Comparison of ENCODE assay signal across 29 cellular contexts in the genomic region with DNA sequence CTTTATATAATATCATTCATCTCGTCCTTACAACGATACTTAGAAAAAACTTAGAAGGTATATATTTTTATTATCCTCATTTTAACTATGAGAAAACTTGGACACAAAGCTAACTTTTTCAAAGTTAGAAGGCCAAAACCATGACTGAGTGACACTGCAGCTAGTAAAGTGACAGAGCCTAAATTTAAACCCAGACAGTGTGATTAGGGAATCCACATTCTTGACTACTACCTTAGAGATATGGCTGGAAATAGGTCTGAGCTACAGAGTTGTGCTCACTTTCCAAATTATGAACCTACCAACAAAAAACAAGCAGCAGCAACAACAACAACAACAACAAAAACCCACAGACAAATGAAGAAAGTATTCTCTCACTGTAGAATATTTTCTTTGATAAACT.
"Had no signal": no experiment of that assay in that cellular context is flagged by ENCODE, and none has a peak within 500 bp of the region (broad histone marks: within the 10 kb centered on the region; RNA-seq: fewer than 3 reads in every experiment).

No MANE protein-coding gene starts in this region.

- H3K4me3 ChIP-seq: adrenal gland, ascending aorta, cardiac muscle cell had no signal

- H3K4me1 ChIP-seq: ascending aorta had no signal

- H3K9me3 ChIP-seq: adrenal gland, ascending aorta had no signal

- H3K27me3 ChIP-seq: adrenal gland, ascending aorta, cardiac muscle cell had no signal

- H3K27ac ChIP-seq: adrenal gland, ascending aorta, cardiac muscle cell, VCaP had no signal

- ATAC-seq: activated CD8-positive, alpha-beta T cell treated with anti-CD3 and anti-CD28 coated beads for 36 hours had no signal

- DNase-seq: activated B cell treated with CpG ODN at 0.5 μM for 24 hours; activated CD4-positive, alpha-beta memory T cell treated with anti-CD3 and anti-CD28 coated beads for 36 hours; activated CD4-positive, alpha-beta T cell treated with anti-CD3 and anti-CD28 coated beads for 4 hours; activated CD4-positive, alpha-beta T cell treated with anti-CD3 and anti-CD28 coated beads, Interleukin-2, amount 10 ng/mL, durations not matched to agents 24 days and 14 days; activated CD4-positive, alpha-beta T cell treated with anti-CD3 and anti-CD28 coated beads, Interleukin-2, amount 50 U/mL, for 1 hour; activated CD4-positive, alpha-beta T cell treated with anti-CD3 and anti-CD28 coated beads, Interleukin-2, amount 50 U/mL, for 4 hours; activated CD4-positive, CD25-positive, alpha-beta regulatory T cell treated with anti-CD3 and anti-CD28 coated beads, Interleukin-2, amount 50 U/mL, for 72 hours; activated CD8-positive, alpha-beta memory T cell treated with anti-CD3 and anti-CD28 coated beads, Interleukin-2, amount 50 U/mL, for 4 hours; activated CD8-positive, alpha-beta T cell treated with anti-CD3 and anti-CD28 coated beads for 36 hours; activated effector memory CD4-positive, alpha-beta T cell treated with anti-CD3 and anti-CD28 coated beads, Interleukin-2, amount 50 U/mL, for 16 hours; activated gamma-delta T cell treated with Interleukin-2 at 50 U/mL for 16 hours; activated naive CD4-positive, alpha-beta T cell; activated naive CD4-positive, alpha-beta T cell treated with anti-CD3 and anti-CD28 coated beads for 36 hours; activated naive CD4-positive, alpha-beta T cell treated with anti-CD3 and anti-CD28 coated beads, Interleukin-2, amount 50 U/mL, for 16 hours; activated naive CD8-positive, alpha-beta T cell treated with anti-CD3 and anti-CD28 coated beads for 36 hours; activated T-cell treated with anti-CD3 and anti-CD28 coated beads for 4 hours; activated T-cell treated with anti-CD3 and anti-CD28 coated beads, Interleukin-2, amount 50 U/mL, for 1 hour; activated T-cell treated with anti-CD3 and anti-CD28 coated beads, Interleukin-2, amount 50 U/mL, for 4 hours; activated T-cell treated with anti-CD3 and anti-CD28 coated beads, Interleukin-2, amount 50 U/mL, for 72 hours; adrenal gland; amniotic stem cell; central memory CD4-positive, alpha-beta T cell; SW 1271; T-helper 1 cell; T-helper 2 cell; T-helper 9 cell had no signal

- H3K36me3 ChIP-seq: adrenal gland, cardiac muscle cell had no signal
